ENCODE assay signal across 7 cellular contexts in genomic region chr1:202542415-202542814, GRCh38.
DNase-seq lines count a peak whose midpoint lies in the region; ATAC-seq and TF ChIP-seq lines count a peak whose summit lies in the region.
"Not testable (repeated sequence)": the region's sequence is repeated elsewhere in the genome, so short reads cannot be mapped to it uniquely, and the experiment has no call there.

No MANE protein-coding gene starts in this region.

- DNase-seq in ascending aorta (ENCODE audit: low spot score in 2 of 2); lower lobe of right lung; ovary; gastrocnemius medialis; testis: not testable (repeated sequence)
- DNase-seq in uterus, result peak in 1 of 2 donors; percentile 62

- H3K4me3 ChIP-seq in ascending aorta (peak overlapping the region; percentile 68 to 77), gastroesophageal sphincter (peak overlapping the region; percentile 55 to 100), lower lobe of right lung (peak overlapping the region; percentile 42), ovary (peak overlapping the region; percentile 65), uterus (peak overlapping the region; percentile 49 to 73)
- not testable (repeated sequence) for H3K4me3 ChIP-seq in gastrocnemius medialis, testis

- H3K4me1 ChIP-seq in ascending aorta (peaks cover 0 to 14% of the 10 kb centered on the region in 2 donors), gastroesophageal sphincter (peaks cover 7 to 42% (median 10%) of the 10 kb centered on the region in 3 donors), gastrocnemius medialis (peaks cover 72 to 88% of the 10 kb centered on the region in 2 donors)
- not testable (repeated sequence) for H3K4me1 ChIP-seq in lower lobe of right lung; ovary (ENCODE audit: insufficient read depth); testis; uterus

- TF ChIP-seq CTCF in ascending aorta (IDR thresholded peaks at IDR 0.05); lower lobe of right lung (IDR thresholded peaks at IDR 0.05); ovary (IDR thresholded peaks at IDR 0.05); gastrocnemius medialis (IDR thresholded peaks at IDR 0.05 in 4 of 5, conservative IDR thresholded peaks at IDR 0.05 in 1 of 5); testis (IDR thresholded peaks at IDR 0.05); uterus (IDR thresholded peaks at IDR 0.05): not testable (repeated sequence)
- peak in 1 of 4 experiments; percentile 3 for TF ChIP-seq CTCF in gastroesophageal sphincter (IDR thresholded peaks at IDR 0.05)

- peak overlapping the region; percentile 92 to 95 for H3K27ac ChIP-seq in ascending aorta
- H3K27ac ChIP-seq in gastroesophageal sphincter, result peak overlapping the region; percentile 87 to 100 (median 90)
- H3K27ac ChIP-seq in lower lobe of right lung, result peak overlapping the region; percentile 34
- peak overlapping the region; percentile 35 to 84 for H3K27ac ChIP-seq in ovary
- peak overlapping the region; percentile 50 to 83 (median 68) for H3K27ac ChIP-seq in gastrocnemius medialis
- H3K27ac ChIP-seq in testis, result peak overlapping the region; percentile 1 to 81
- H3K27ac ChIP-seq in uterus, result peak overlapping the region; percentile 96 to 99

- in situ Hi-C loops in gastrocnemius medialis (cut with MboI; ENCODE audit: low sequenced_read_pairs in 4 of 4), result not testable (repeated sequence)

- ATAC-seq in gastroesophageal sphincter, result peak; percentile 25
- ATAC-seq in lower lobe of right lung, gastrocnemius medialis: not testable (repeated sequence)

- TF ChIP-seq EP300 in gastroesophageal sphincter (IDR thresholded peaks at IDR 0.05); ovary (IDR thresholded peaks at IDR 0.05): not testable (repeated sequence)

- intact Hi-C loops in ascending aorta (cut with DNase I); lower lobe of right lung (cut with DNase I); ovary (cut with DNase I); gastrocnemius medialis (cut with DNase I; ENCODE audit: low total_unique reads); testis (cut with DNase I; ENCODE audit: low total_unique reads); uterus (cut with DNase I; ENCODE audit: low total_unique reads): not testable (repeated sequence)

- H3K27me3 ChIP-seq in ascending aorta; gastroesophageal sphincter; lower lobe of right lung (ENCODE audit: low read depth); ovary; gastrocnemius medialis; testis; uterus: not testable (repeated sequence)

- H3K9me3 ChIP-seq in ascending aorta, gastroesophageal sphincter, lower lobe of right lung, ovary, gastrocnemius medialis, testis, uterus: not testable (repeated sequence)

- not testable (repeated sequence) for H3K36me3 ChIP-seq in ascending aorta; gastroesophageal sphincter; lower lobe of right lung; ovary; gastrocnemius medialis; testis (ENCODE audit: low read depth, missing control alignments); uterus

- TF ChIP-seq POLR2A in gastroesophageal sphincter (IDR thresholded peaks at IDR 0.05) (peak; percentile 23 to 36), uterus (IDR thresholded peaks at IDR 0.05) (peak; percentile 24 to 28)
- TF ChIP-seq POLR2A in ovary (IDR thresholded peaks at IDR 0.05); gastrocnemius medialis (IDR thresholded peaks at IDR 0.05); testis (IDR thresholded peaks at IDR 0.05): not testable (repeated sequence)

Comparison
In these comparisons a context has a peak if more than half of its experiments do, and no peak if none do; other contexts are left out.
1. H3K27ac ChIP-seq: peak in every context shown above with its lines; median percentile 98 in uterus; 94 in ascending aorta; 90 in gastroesophageal sphincter; 68 in gastrocnemius medialis; 60 in ovary; 41 in testis; 34 in lower lobe of right lung.